11 cellular contexts compared by ENCODE assay signal in genomic region chr2:7034313-7034712, GRCh38.
DNase-seq lines count a peak whose midpoint lies in the region; ATAC-seq and TF ChIP-seq lines count a peak whose summit lies in the region.
"Had no signal": no experiment of that assay in that cellular context is flagged by ENCODE, and none has a peak within 500 bp of the region (broad histone marks: within the 10 kb centered on the region; RNA-seq: fewer than 3 reads in every experiment).

No MANE protein-coding gene starts in this region.

- ATAC-seq in HG02970 (IDR thresholded peaks at IDR 0.05; ENCODE audit: low FRiP score, unreplicated experiment) = no peak

- in situ Hi-C loops in astrocyte of the spinal cord (cut with HindIII; ENCODE audit: low sequenced_read_pairs) = no loop called here

- DNase-seq in AG10803 (ENCODE audit: low read depth) (no peak), Kasumi-1 (lab: John Stamatoyannopoulos, UW) (peak; percentile 9 to 14), astrocyte of the spinal cord (ENCODE audit: low read depth, low spot score) (peak; percentile 29), islet precursor cell (peak; percentile 64), NCI-H1436 (lab: John Stamatoyannopoulos, UW) (no peak), H4 (ENCODE audit: low spot score) (no peak), MG63 (no peak)
- DNase-seq: activated CD8-positive, alpha-beta memory T cell treated with anti-CD3 and anti-CD28 coated beads, Interleukin-2, amount 50 U/mL, for 48 hours; CD8-positive, alpha-beta memory T cell; NCI-H748 treated with DMSO at 0.1 percent for 48 hours had no signal

- no peak overlapping the region for H3K4me3 ChIP-seq in AG10803 (ENCODE audit: low read length)
- H3K4me3 ChIP-seq in astrocyte of the spinal cord (ENCODE audit: low read depth, low read length) = no peak overlapping the region
- no peak overlapping the region for H3K4me3 ChIP-seq in MG63

- no peaks in the 10 kb centered on the region for H3K36me3 ChIP-seq in MG63

- no peaks in the 10 kb centered on the region for H3K9me3 ChIP-seq in MG63

- no peaks in the 10 kb centered on the region for H3K27me3 ChIP-seq in MG63

- TF ChIP-seq CTCF in AG10803 (conservative IDR thresholded peaks at IDR 0.05; ENCODE audit: low read length) (peak; percentile 31), astrocyte of the spinal cord (IDR thresholded peaks at IDR 0.05; ENCODE audit: low read depth, low read length) (peak; percentile 33)

Comparison
In these comparisons a context has a peak if more than half of its experiments do, and no peak if none do; other contexts are left out.
1. DNase-seq: peak in Kasumi-1 (2 of 2), astrocyte of the spinal cord (single experiment) and islet precursor cell (single experiment); none in AG10803 (single experiment), NCI-H1436 (single experiment), H4 (single experiment) and MG63 (single experiment).